In genomic region chr12:106138279-106138645, GRCh38 we compare ENCODE assay signal across 8 cellular contexts. TPM values are rescaled to one million over a fixed set of nuclear protein-coding genes. Genes with fewer than 3 reads are reported as not detected.
DNase-seq lines count a peak whose midpoint lies in the region; ATAC-seq and TF ChIP-seq lines count a peak whose summit lies in the region.

No MANE protein-coding gene starts in this region.

- H3K9me3 Mint-ChIP-seq in effector memory CD8-positive, alpha-beta T cell: no peaks in the 10 kb centered on the region
- no peaks in the 10 kb centered on the region for H3K9me3 Mint-ChIP-seq in natural killer cell

- no peaks in the 10 kb centered on the region for H3K36me3 Mint-ChIP-seq in effector memory CD8-positive, alpha-beta T cell (ENCODE audit: insufficient read depth)
- H3K36me3 Mint-ChIP-seq in natural killer cell: no peaks in the 10 kb centered on the region

- DNase-seq in NCI-H2171 treated with DMSO at 0.1 percent for 48 hours (lab: John Stamatoyannopoulos, UW) (peak; percentile 41), natural killer cell (no peak), NCI-H774 (lab: John Stamatoyannopoulos, UW) (no peak), GDM1 (lab: John Stamatoyannopoulos, UW) (no peak)
- DNase-seq in effector memory CD8-positive, alpha-beta T cell: no peak

- H3K4me1 Mint-ChIP-seq in effector memory CD8-positive, alpha-beta T cell (ENCODE audit: low read depth in 2 of 2): peaks cover 12 to 24% of the 10 kb centered on the region in 2 donors
- H3K4me1 Mint-ChIP-seq in natural killer cell: peaks cover 0 to 28% of the 10 kb centered on the region in 2 donors

- peaks cover 56 to 88% of the 10 kb centered on the region in 2 donors for H3K27me3 Mint-ChIP-seq in effector memory CD8-positive, alpha-beta T cell
- H3K27me3 Mint-ChIP-seq in natural killer cell (ENCODE audit: low read depth in 2 of 2): peaks cover 56 to 61% of the 10 kb centered on the region in 2 donors

- H3K27ac ChIP-seq in C4-2B: peak overlapping the region; percentile 75

- no peak for TF ChIP-seq CTCF in C4-2B (conservative IDR thresholded peaks at IDR 0.05)
- TF ChIP-seq CTCF in natural killer cell (IDR thresholded peaks at IDR 0.05): no peak

- H3K4me3 Mint-ChIP-seq in effector memory CD8-positive, alpha-beta T cell: peak overlapping the region; percentile 73 to 84
- peak overlapping the region; percentile 81 for H3K4me3 Mint-ChIP-seq in natural killer cell

- peak overlapping the region in 1 of 2 donors; percentile 87 for H3K27ac Mint-ChIP-seq in effector memory CD8-positive, alpha-beta T cell
- H3K27ac Mint-ChIP-seq in natural killer cell: no peak overlapping the region

- intact Hi-C loops in natural killer cell (cut with micrococcal nuclease): no loop called here

- peak; percentile 28 for ATAC-seq in effector memory CD8-positive, alpha-beta T cell (replicated peaks)
- ATAC-seq in natural killer cell (peak in 1 of 3 donors; percentile 6), HG02588 (IDR thresholded peaks at IDR 0.05; ENCODE audit: unreplicated experiment) (no peak), GM19035 (IDR thresholded peaks at IDR 0.05; ENCODE audit: unreplicated experiment) (no peak)

RNA-seq across cellular contexts. Expression of gene NUAK1, which starts 0.5 kb away (rescaled TPM):
- 10 to 100 TPM in 1 of 3 donors, 1 to 10 TPM in 2; 1.4 to 10.9 (median 3.4) TPM for total RNA-seq in natural killer cell
